35 cellular contexts compared by ENCODE assay signal in the genomic region with DNA sequence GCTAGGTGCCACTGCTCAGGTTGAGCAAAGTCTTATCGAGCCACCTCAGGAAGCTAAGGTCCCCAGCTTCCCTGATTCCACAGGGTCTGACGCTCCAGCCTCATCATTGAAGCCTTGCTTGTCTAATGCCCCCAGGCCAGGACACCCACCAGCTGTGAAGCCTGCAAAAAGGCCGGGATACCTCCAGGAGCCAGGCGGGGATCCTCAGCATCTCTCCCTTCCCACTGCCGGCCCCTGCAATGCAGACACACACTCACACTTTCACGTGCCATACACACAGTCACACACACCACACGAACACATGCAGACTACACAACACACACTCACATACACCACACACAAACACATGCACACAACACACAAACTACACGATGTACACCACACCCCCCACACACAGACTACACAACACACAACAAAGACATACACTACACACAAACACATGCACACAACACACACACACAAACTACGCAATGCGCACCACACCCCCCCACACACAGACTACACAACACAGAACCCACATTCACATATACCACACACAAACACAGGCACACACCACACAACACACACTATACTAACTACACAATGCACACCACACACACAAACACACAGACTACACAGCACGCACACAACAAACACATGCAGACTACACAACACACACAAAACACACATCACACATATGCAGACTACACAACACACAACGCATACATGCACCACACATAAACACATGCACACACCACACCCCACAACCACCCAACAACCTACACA. TPM values are rescaled to one million over a fixed set of nuclear protein-coding genes. Genes with fewer than 3 reads are reported as not detected.
DNase-seq lines count a peak whose midpoint lies in the region; ATAC-seq, FAIRE-seq and TF ChIP-seq lines count a peak whose summit lies in the region.
"Had no signal": no experiment of that assay in that cellular context is flagged by ENCODE, and none has a peak within 500 bp of the region (broad histone marks: within the 10 kb centered on the region; RNA-seq: fewer than 3 reads in every experiment).

No MANE protein-coding gene starts in this region.

- DNase-seq in DMS 273 (lab: John Stamatoyannopoulos, UW; ENCODE audit: unreplicated experiment) (peak; percentile 13), DMS 273 treated with DMSO at 0.1 percent for 48 hours (lab: John Stamatoyannopoulos, UW) (no peak), GM12892 (ENCODE audit: insufficient read length) (no peak), mesenchymal stem cell (peak; percentile 8), pons (ENCODE audit: low spot score) (no peak), dedifferentiated amniotic fluid mesenchymal stem cell (ENCODE audit: extremely low spot score) (no peak), NCI-H345 (lab: John Stamatoyannopoulos, UW) (no peak)
- DNase-seq in activated CD8-positive, alpha-beta memory T cell treated with anti-CD3 and anti-CD28 coated beads, Interleukin-2, amount 10 ng/mL, durations not matched to agents 7 days and 5 days, result peak; percentile 31
- DNase-seq: activated CD4-positive, alpha-beta T cell treated with anti-CD3 and anti-CD28 coated beads, Interleukin-2, amount 50 U/mL, for 4 hours; activated effector memory CD4-positive, alpha-beta T cell treated with Interleukin-2 at 50 U/mL for 16 hours; activated T-cell treated with anti-CD3 and anti-CD28 coated beads for 4 hours; anterior cingulate cortex; CD4-positive, alpha-beta T cell; colonic mucosa; GF-D8; hippocampal formation; Kasumi-1; naive thymus-derived CD4-positive, alpha-beta T cell; NCI-H1092; NCI-H187 treated with DMSO at 0.1 percent for 48 hours; NCI-H2227 treated with DMSO at 0.1 percent for 48 hours; retina; small intestine; stimulated activated CD4-positive, alpha-beta T cell treated with anti-CD3 and anti-CD28 coated beads, Interleukin-1b, Interleukin-23, amount 100 ng/mL, for 48 hours; stimulated activated CD8-positive, alpha-beta memory T cell treated with anti-CD3 and anti-CD28 coated beads, Interleukin-4, amount 100 ng/mL, for 48 hours; stimulated activated naive CD8-positive, alpha-beta T cell treated with anti-CD3 and anti-CD28 coated beads, Interleukin-15, amount 100 ng/mL, for 72 hours; thyroid gland had no signal

- H3K9ac ChIP-seq in mesenchymal stem cell (ENCODE audit: low read length), result no peak overlapping the region

- peak; percentile 14 for FAIRE-seq in GM12892 (lab: Jason Lieb, UNC)
- FAIRE-seq: frontal cortex, RCC 7860, small intestine, TTC549 had no signal

- peak; percentile 39 for ATAC-seq in activated CD8-positive, alpha-beta memory T cell treated with anti-CD3 and anti-CD28 coated beads, Interleukin-2, amount 10 ng/mL, durations not matched to agents 7 days and 5 days
- ATAC-seq: left lobe of liver; naive thymus-derived CD4-positive, alpha-beta T cell; stimulated activated naive CD8-positive, alpha-beta T cell treated with anti-CD3 and anti-CD28 coated beads, Interleukin-15, amount 100 ng/mL, for 72 hours had no signal

- H2BK120ac ChIP-seq in mesenchymal stem cell (ENCODE audit: low read depth, low read length), result no peak overlapping the region

- no peak overlapping the region for H3K4me2 ChIP-seq in mesenchymal stem cell (ENCODE audit: low read length, poor library complexity, severe bottlenecking)

- H4K91ac ChIP-seq in mesenchymal stem cell (ENCODE audit: low read length), result no peak overlapping the region

- no peak overlapping the region for H3K18ac ChIP-seq in mesenchymal stem cell (ENCODE audit: low read depth in 1 of 2, low read length in 2 of 2)

- H3K4me1 Mint-ChIP-seq in activated CD8-positive, alpha-beta memory T cell treated with anti-CD3 and anti-CD28 coated beads, Interleukin-2, amount 10 ng/mL, durations not matched to agents 7 days and 5 days, result no peaks in the 10 kb centered on the region
- H3K4me1 Mint-ChIP-seq: naive thymus-derived CD4-positive, alpha-beta T cell; stimulated activated naive CD8-positive, alpha-beta T cell treated with anti-CD3 and anti-CD28 coated beads, Interleukin-15, amount 100 ng/mL, for 72 hours had no signal

- H3K27me3 ChIP-seq in mesenchymal stem cell (ENCODE audit: control insufficient read depth in 1 of 2, insufficient read depth in 1 of 2, low read length in 2 of 2), result peaks cover 23 to 25% of the 10 kb centered on the region in 2 experiments
- H3K27me3 ChIP-seq: colonic mucosa, SJSA1, thyroid gland had no signal

- no peak overlapping the region for H3K4me3 ChIP-seq in mesenchymal stem cell (ENCODE audit: insufficient read depth in 1 of 2, low read depth in 1 of 2, low read length in 2 of 2)
- H3K4me3 ChIP-seq: colonic mucosa, SJSA1, thyroid gland had no signal

- peaks cover 2% of the 10 kb centered on the region for H3K4me1 ChIP-seq in mesenchymal stem cell (ENCODE audit: control insufficient read depth, insufficient read depth, low read depth, low read length)
- H3K4me1 ChIP-seq: colonic mucosa, SJSA1, thyroid gland had no signal

- peaks cover 2% of the 10 kb centered on the region for H3K27me3 Mint-ChIP-seq in activated CD8-positive, alpha-beta memory T cell treated with anti-CD3 and anti-CD28 coated beads, Interleukin-2, amount 10 ng/mL, durations not matched to agents 7 days and 5 days

- H2BK15ac ChIP-seq in mesenchymal stem cell (ENCODE audit: low read depth, poor library complexity, severe bottlenecking), result no peak overlapping the region

- no peak overlapping the region for H3K4me3 Mint-ChIP-seq in activated CD8-positive, alpha-beta memory T cell treated with anti-CD3 and anti-CD28 coated beads, Interleukin-2, amount 10 ng/mL, durations not matched to agents 7 days and 5 days
- H3K4me3 Mint-ChIP-seq: activated naive CD8-positive, alpha-beta T cell; CD4-positive, alpha-beta T cell; mesothelial cell of epicardium; naive thymus-derived CD4-positive, alpha-beta T cell; stimulated activated naive CD8-positive, alpha-beta T cell treated with anti-CD3 and anti-CD28 coated beads, Interleukin-15, amount 100 ng/mL, for 72 hours had no signal

- no peak overlapping the region for H2AK5ac ChIP-seq in mesenchymal stem cell (ENCODE audit: low read length, severe bottlenecking)

- peaks cover 3% of the 10 kb centered on the region for H3K9me3 ChIP-seq in mesenchymal stem cell (ENCODE audit: control insufficient read depth, low read length)
- H3K9me3 ChIP-seq: colonic mucosa, SJSA1, thyroid gland had no signal

- H3K27ac ChIP-seq in mesenchymal stem cell (ENCODE audit: low read length, poor library complexity, severe bottlenecking), result no peak overlapping the region
- H3K27ac ChIP-seq: 22Rv1, colonic mucosa, SJSA1, thyroid gland had no signal

- no peak overlapping the region for H4K8ac ChIP-seq in mesenchymal stem cell (ENCODE audit: low read length)

- 90% methylated on average over 12 of the region's 12 CpGs for WGBS in mesenchymal stem cell

- H3K4ac ChIP-seq in mesenchymal stem cell (ENCODE audit: low read depth in 1 of 2, low read length in 2 of 2), result no peak overlapping the region

- no peak overlapping the region for H2BK5ac ChIP-seq in mesenchymal stem cell (ENCODE audit: low read depth, low read length, poor library complexity, severe bottlenecking)

- no peak overlapping the region for H2AFZ ChIP-seq in mesenchymal stem cell (ENCODE audit: low read depth, low read length)

- peak overlapping the region in 1 of 2 experiments; percentile 58 for H3K14ac ChIP-seq in mesenchymal stem cell (ENCODE audit: low read length in 2 of 2)

- no peak for TF ChIP-seq POLR2A in GM12892 (IDR thresholded peaks at IDR 0.05; ENCODE audit: low read depth, low read length)

- H3K79me1 ChIP-seq in mesenchymal stem cell (replicated peaks; ENCODE audit: low read length, poor library complexity, severe bottlenecking), result no peaks in the 10 kb centered on the region

- no peaks in the 10 kb centered on the region for H3K9me3 Mint-ChIP-seq in activated CD8-positive, alpha-beta memory T cell treated with anti-CD3 and anti-CD28 coated beads, Interleukin-2, amount 10 ng/mL, durations not matched to agents 7 days and 5 days (ENCODE audit: low read depth)
- H3K9me3 Mint-ChIP-seq: CD4-positive, alpha-beta T cell; mesothelial cell of epicardium; stimulated activated naive CD8-positive, alpha-beta T cell treated with anti-CD3 and anti-CD28 coated beads, Interleukin-15, amount 100 ng/mL, for 72 hours had no signal

- H3K27ac Mint-ChIP-seq in activated CD8-positive, alpha-beta memory T cell treated with anti-CD3 and anti-CD28 coated beads, Interleukin-2, amount 10 ng/mL, durations not matched to agents 7 days and 5 days, result no peak overlapping the region
- H3K27ac Mint-ChIP-seq: activated naive CD8-positive, alpha-beta T cell; CD4-positive, alpha-beta T cell; mesothelial cell of epicardium; naive thymus-derived CD4-positive, alpha-beta T cell; stimulated activated naive CD8-positive, alpha-beta T cell treated with anti-CD3 and anti-CD28 coated beads, Interleukin-15, amount 100 ng/mL, for 72 hours had no signal

- CTCF ChIA-PET in activated CD8-positive, alpha-beta memory T cell treated with anti-CD3 and anti-CD28 coated beads, Interleukin-2, amount 10 ng/mL, durations not matched to agents 7 days and 5 days (lab: Charles Lee), result no interaction called here

- no peak overlapping the region for H2BK12ac ChIP-seq in mesenchymal stem cell (ENCODE audit: low read length in 2 of 2)

- H3K23ac ChIP-seq in mesenchymal stem cell (ENCODE audit: low read length in 2 of 2), result no peak overlapping the region

- H3K36me3 ChIP-seq in mesenchymal stem cell (ENCODE audit: control insufficient read depth in 1 of 2, insufficient read depth in 2 of 2, low read depth in 1 of 2, low read length in 2 of 2), result no peaks in the 10 kb centered on the region
- H3K36me3 ChIP-seq: colonic mucosa, SJSA1, thyroid gland had no signal

- H3K36me3 Mint-ChIP-seq in activated CD8-positive, alpha-beta memory T cell treated with anti-CD3 and anti-CD28 coated beads, Interleukin-2, amount 10 ng/mL, durations not matched to agents 7 days and 5 days, result no peaks in the 10 kb centered on the region
- H3K36me3 Mint-ChIP-seq: activated naive CD8-positive, alpha-beta T cell; mesothelial cell of epicardium; naive thymus-derived CD4-positive, alpha-beta T cell had no signal

RNA-seq across cellular contexts. Expression of gene S1PR3, which starts 17.8 kb away (rescaled TPM):
- 0.08 TPM for polyA plus RNA-seq in GM12892 (2012; ENCODE audit: missing spikeins)
- under 1 TPM; 0.05 to 0.06 TPM for total RNA-seq in activated CD8-positive, alpha-beta memory T cell treated with anti-CD3 and anti-CD28 coated beads, Interleukin-2, amount 10 ng/mL, durations not matched to agents 7 days and 5 days
- 71.1 TPM for polyA plus RNA-seq in mesenchymal stem cell (2013, experiment 1 of 2)
- polyA plus RNA-seq in mesenchymal stem cell (2013, experiment 2 of 2), result 71.6 TPM
- polyA plus RNA-seq: naive thymus-derived CD4-positive, alpha-beta T cell had no signal

Comparison
In these comparisons a context has a peak if more than half of its experiments do, and no peak if none do; other contexts are left out.
1. DNase-seq: peak in DMS 273 (single experiment), activated CD8-positive, alpha-beta memory T cell treated with anti-CD3 and anti-CD28 coated beads, Interleukin-2, amount 10 ng/mL, durations not matched to agents 7 days and 5 days (single experiment) and mesenchymal stem cell (single experiment); none in DMS 273 treated with DMSO at 0.1 percent for 48 hours (single experiment), GM12892 (single experiment), pons (single experiment), dedifferentiated amniotic fluid mesenchymal stem cell (single experiment) and NCI-H345 (single experiment).